In the genomic region with DNA sequence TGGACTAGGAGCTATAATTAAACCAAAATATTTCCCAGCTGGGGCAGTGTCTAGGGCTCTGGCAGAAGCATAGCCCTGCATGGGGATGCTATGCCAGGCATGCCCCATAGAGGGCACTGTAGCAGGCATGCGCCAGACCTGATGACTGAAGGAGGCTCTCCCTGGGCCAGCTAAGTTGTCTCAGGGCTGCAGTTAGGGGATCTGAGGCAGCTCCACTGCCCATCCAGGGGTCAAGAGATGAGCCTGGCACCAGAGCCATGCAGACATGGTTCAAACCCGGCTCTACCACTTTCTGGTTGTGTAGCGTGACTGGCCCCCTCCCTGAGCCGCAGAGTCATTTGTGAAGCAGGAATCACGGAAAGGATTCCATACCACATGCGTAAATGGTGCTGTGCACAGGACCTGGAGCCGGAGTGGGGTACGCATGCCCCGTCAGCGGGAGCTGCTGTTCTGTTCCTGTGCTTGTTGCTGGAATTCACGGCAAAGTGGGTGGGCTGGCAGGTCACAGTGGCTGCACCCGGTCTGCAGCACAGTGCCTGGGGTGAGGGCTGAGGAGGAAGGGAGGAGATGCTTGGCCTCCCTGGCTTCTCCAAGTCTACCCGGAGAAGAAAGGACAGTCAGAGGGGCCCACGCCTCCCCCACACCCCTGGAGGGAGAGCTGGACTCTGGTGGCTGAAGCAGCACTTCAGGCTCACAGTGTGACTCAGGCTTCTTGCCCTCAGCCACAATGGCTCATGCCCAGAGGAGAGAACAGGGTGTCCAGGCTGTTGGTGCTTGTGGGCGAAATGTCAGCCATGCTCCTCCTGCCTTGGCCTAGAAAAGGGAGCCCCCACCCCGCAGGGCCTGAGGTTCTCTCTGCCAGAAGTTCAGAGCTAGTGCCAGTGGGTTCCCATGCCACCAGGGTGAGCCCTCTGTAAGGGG, we compare ENCODE assay signal across 1 cellular context.
TF ChIP-seq lines count a peak whose summit lies in the region.

No MANE protein-coding gene starts in this region.

TF ChIP-seq in K562, 482 proteins besides CTCF, POLR2A, EP300 and RAD21 (continued from another document):
- TF ChIP-seq, protein P1, sequence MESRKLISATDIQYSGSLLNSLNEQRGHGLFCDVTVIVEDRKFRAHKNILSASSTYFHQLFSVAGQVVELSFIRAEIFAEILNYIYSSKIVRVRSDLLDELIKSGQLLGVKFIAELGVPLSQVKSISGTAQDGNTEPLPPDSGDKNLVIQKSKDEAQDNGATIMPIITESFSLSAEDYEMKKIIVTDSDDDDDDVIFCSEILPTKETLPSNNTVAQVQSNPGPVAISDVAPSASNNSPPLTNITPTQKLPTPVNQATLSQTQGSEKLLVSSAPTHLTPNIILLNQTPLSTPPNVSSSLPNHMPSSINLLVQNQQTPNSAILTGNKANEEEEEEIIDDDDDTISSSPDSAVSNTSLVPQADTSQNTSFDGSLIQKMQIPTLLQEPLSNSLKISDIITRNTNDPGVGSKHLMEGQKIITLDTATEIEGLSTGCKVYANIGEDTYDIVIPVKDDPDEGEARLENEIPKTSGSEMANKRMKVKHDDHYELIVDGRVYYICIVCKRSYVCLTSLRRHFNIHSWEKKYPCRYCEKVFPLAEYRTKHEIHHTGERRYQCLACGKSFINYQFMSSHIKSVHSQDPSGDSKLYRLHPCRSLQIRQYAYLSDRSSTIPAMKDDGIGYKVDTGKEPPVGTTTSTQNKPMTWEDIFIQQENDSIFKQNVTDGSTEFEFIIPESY (CRISPR knock-in tag; IDR thresholded peaks at IDR 0.05), result peak; percentile 71; the same call in 1 of the 2 replicates
- TF ChIP-seq SMC3 (conservative IDR thresholded peaks at IDR 0.05; ENCODE audit: insufficient read depth, low read depth, low read length), result 0 out of 2 replicates have a peak, but pooled peaks have one; percentile 16
- TF ChIP-seq, protein P2, sequence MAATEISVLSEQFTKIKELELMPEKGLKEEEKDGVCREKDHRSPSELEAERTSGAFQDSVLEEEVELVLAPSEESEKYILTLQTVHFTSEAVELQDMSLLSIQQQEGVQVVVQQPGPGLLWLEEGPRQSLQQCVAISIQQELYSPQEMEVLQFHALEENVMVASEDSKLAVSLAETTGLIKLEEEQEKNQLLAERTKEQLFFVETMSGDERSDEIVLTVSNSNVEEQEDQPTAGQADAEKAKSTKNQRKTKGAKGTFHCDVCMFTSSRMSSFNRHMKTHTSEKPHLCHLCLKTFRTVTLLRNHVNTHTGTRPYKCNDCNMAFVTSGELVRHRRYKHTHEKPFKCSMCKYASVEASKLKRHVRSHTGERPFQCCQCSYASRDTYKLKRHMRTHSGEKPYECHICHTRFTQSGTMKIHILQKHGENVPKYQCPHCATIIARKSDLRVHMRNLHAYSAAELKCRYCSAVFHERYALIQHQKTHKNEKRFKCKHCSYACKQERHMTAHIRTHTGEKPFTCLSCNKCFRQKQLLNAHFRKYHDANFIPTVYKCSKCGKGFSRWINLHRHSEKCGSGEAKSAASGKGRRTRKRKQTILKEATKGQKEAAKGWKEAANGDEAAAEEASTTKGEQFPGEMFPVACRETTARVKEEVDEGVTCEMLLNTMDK (IDR thresholded peaks at IDR 0.05; ENCODE audit: borderline replicate concordance, insufficient read depth, low read depth, low read length, poor library complexity, severe bottlenecking), result peak; percentile 32
- peak; percentile 98 for TF ChIP-seq ZNF764 (CRISPR knock-in tag; IDR thresholded peaks at IDR 0.05; ENCODE audit: low read depth)
- TF ChIP-seq, protein P3, sequence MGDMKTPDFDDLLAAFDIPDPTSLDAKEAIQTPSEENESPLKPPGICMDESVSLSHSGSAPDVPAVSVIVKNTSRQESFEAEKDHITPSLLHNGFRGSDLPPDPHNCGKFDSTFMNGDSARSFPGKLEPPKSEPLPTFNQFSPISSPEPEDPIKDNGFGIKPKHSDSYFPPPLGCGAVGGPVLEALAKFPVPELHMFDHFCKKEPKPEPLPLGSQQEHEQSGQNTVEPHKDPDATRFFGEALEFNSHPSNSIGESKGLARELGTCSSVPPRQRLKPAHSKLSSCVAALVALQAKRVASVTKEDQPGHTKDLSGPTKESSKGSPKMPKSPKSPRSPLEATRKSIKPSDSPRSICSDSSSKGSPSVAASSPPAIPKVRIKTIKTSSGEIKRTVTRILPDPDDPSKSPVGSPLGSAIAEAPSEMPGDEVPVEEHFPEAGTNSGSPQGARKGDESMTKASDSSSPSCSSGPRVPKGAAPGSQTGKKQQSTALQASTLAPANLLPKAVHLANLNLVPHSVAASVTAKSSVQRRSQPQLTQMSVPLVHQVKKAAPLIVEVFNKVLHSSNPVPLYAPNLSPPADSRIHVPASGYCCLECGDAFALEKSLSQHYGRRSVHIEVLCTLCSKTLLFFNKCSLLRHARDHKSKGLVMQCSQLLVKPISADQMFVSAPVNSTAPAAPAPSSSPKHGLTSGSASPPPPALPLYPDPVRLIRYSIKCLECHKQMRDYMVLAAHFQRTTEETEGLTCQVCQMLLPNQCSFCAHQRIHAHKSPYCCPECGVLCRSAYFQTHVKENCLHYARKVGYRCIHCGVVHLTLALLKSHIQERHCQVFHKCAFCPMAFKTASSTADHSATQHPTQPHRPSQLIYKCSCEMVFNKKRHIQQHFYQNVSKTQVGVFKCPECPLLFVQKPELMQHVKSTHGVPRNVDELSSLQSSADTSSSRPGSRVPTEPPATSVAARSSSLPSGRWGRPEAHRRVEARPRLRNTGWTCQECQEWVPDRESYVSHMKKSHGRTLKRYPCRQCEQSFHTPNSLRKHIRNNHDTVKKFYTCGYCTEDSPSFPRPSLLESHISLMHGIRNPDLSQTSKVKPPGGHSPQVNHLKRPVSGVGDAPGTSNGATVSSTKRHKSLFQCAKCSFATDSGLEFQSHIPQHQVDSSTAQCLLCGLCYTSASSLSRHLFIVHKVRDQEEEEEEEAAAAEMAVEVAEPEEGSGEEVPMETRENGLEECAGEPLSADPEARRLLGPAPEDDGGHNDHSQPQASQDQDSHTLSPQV (IDR thresholded peaks at IDR 0.05), result peak; percentile 23; the same call in 1 of the 2 replicates
- peak; percentile 57 to 67 for TF ChIP-seq NRF1 (conservative IDR thresholded peaks at IDR 0.05 in 1 of 2, IDR thresholded peaks at IDR 0.05 in 1 of 2)
TF ChIP-seq in K562: peak in this region for 6.
